Comparison of ENCODE assay signal across 14 cellular contexts in the genomic region with DNA sequence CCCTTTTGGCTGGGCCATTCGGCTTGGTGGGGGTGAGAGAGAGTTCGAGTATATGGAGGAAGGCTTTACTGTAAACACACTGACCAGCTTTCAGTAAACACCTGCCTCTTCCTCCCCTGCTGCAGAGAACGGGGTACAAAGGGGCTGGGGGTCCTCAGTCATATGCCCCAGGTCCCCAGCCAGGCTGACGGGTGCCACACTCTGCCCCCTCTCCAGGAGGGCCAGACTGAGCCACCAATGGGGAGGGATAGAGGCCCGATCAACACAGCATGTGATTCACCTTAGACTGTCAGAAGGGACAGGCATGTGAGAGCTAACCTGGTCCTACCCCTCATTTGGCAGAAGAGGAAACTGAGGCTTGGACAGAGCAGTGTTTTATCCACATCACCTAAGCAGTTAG. TPM values are rescaled to one million over a fixed set of nuclear protein-coding genes. Genes with fewer than 3 reads are reported as not detected.
DNase-seq lines count a peak whose midpoint lies in the region; ATAC-seq, FAIRE-seq and TF ChIP-seq lines count a peak whose summit lies in the region.
"Had no signal": no experiment of that assay in that cellular context is flagged by ENCODE, and none has a peak within 500 bp of the region (broad histone marks: within the 10 kb centered on the region; RNA-seq: fewer than 3 reads in every experiment).

No MANE protein-coding gene starts in this region.

- H3K9me3 ChIP-seq in A549: no peaks in the 10 kb centered on the region
- H3K9me3 ChIP-seq in DND-41 (ENCODE audit: insufficient read depth, low read length, severe bottlenecking): no peaks in the 10 kb centered on the region
- H3K9me3 ChIP-seq in lower lobe of right lung: no peaks in the 10 kb centered on the region

- no peaks in the 10 kb centered on the region for H3K36me3 Mint-ChIP-seq in brain
- peaks cover 0 to 36% (median 0%) of the 10 kb centered on the region in 3 donors for H3K36me3 Mint-ChIP-seq in naive thymus-derived CD8-positive, alpha-beta T cell

- H3K4me1 ChIP-seq in A549 (peaks cover 74% of the 10 kb centered on the region), DND-41 (ENCODE audit: insufficient read depth, low read length) (peaks cover 45% of the 10 kb centered on the region), lower lobe of right lung (peaks cover 52% of the 10 kb centered on the region)

- H3K27me3 ChIP-seq in DND-41 (ENCODE audit: insufficient read depth, low read length, poor library complexity) (no peaks in the 10 kb centered on the region), lower lobe of right lung (ENCODE audit: low read depth) (no peaks in the 10 kb centered on the region)

- no peak overlapping the region for H2AFZ ChIP-seq in DND-41 (ENCODE audit: low read depth, low read length)

- CTCF ChIA-PET in A549 (lab: Yijun Ruan, JAX): interaction anchor here (1.3 to 34.9 kb wide), 5 partner anchors 7 to 195 kb away, joined by 4 to 705 read pairs (median 13); a partner anchor contains a TSS

- H3K4me3 ChIP-seq in A549: no peak overlapping the region
- no peak overlapping the region for H3K4me3 ChIP-seq in DND-41 (ENCODE audit: low read depth in 1 of 2, low read length in 2 of 2)
- H3K4me3 ChIP-seq in lower lobe of right lung: no peak overlapping the region

- H3K27ac Mint-ChIP-seq in brain: peak overlapping the region; percentile 83 to 97 (median 95)
- peak overlapping the region; percentile 48 to 90 (median 68) for H3K27ac Mint-ChIP-seq in naive thymus-derived CD8-positive, alpha-beta T cell

- peak overlapping the region in 1 of 2 experiments; percentile 79; a peak in 4 of 6 replicates for H3K27ac ChIP-seq in A549
- H3K27ac ChIP-seq in DND-41 (ENCODE audit: low read length): 0 out of 2 replicates have a peak overlapping the region, but pooled peaks have one; percentile 12
- no peak overlapping the region for H3K27ac ChIP-seq in lower lobe of right lung

- ATAC-seq in A549 (no peak), DND-41 (ENCODE audit: insufficient read depth, low read depth) (no peak), lower lobe of right lung (no peak), HG03457 (IDR thresholded peaks at IDR 0.05; ENCODE audit: unreplicated experiment) (no peak)
- no peak for ATAC-seq in naive thymus-derived CD8-positive, alpha-beta T cell
- ATAC-seq: left colon had no signal

- H3K4me1 Mint-ChIP-seq in brain: peaks cover 77% of the 10 kb centered on the region
- peaks cover 21 to 64% (median 56%) of the 10 kb centered on the region in 4 donors for H3K4me1 Mint-ChIP-seq in naive thymus-derived CD8-positive, alpha-beta T cell

- no peak for FAIRE-seq in A549 (lab: Jason Lieb, UNC)

- POLR2A ChIA-PET in A549 (lab: Yijun Ruan, JAX): no interaction called here
- POLR2A ChIA-PET in naive thymus-derived CD8-positive, alpha-beta T cell (lab: Charles Lee): interaction anchor here (9.3 to 11.4 kb wide), 2 partner anchors 12 to 13 kb away, joined by 113 to 161 read pairs; a partner anchor contains a TSS

- TF ChIP-seq CTCF in A549 (IDR thresholded peaks at IDR 0.05) (no peak), DND-41 (IDR thresholded peaks at IDR 0.05; ENCODE audit: borderline replicate concordance, extremely low read depth, low read length, poor library complexity, severe bottlenecking) (no peak), brain (conservative IDR thresholded peaks at IDR 0.05) (no peak), lower lobe of right lung (IDR thresholded peaks at IDR 0.05) (no peak)

- TF ChIP-seq EP300 in A549 (IDR thresholded peaks at IDR 0.05): no peak

- H3K79me2 ChIP-seq in DND-41 (ENCODE audit: insufficient read depth, low read length): peaks cover 92% of the 10 kb centered on the region

- peaks cover 73% of the 10 kb centered on the region for H3K36me3 ChIP-seq in DND-41 (ENCODE audit: insufficient read depth, low read length)
- peaks cover 4% of the 10 kb centered on the region for H3K36me3 ChIP-seq in lower lobe of right lung

- intact Hi-C loops in lower lobe of right lung (cut with DNase I): no loop called here

- no peak for TF ChIP-seq RAD21 in A549 (conservative IDR thresholded peaks at IDR 0.05 in 1 of 2, IDR thresholded peaks at IDR 0.05 in 1 of 2)

- 73% methylated on average over 5 of the region's 5 CpGs for WGBS in A549 (ENCODE audit: missing lambda C conversion rate)

- no peak overlapping the region for H3K9ac ChIP-seq in DND-41 (ENCODE audit: low read depth, low read length)

- H3K4me2 ChIP-seq in A549: peak overlapping the region; percentile 66; the same call in 1 of the 3 replicates
- no peak overlapping the region for H3K4me2 ChIP-seq in DND-41 (ENCODE audit: insufficient read depth, low read length)

- no peaks in the 10 kb centered on the region for H3K27me3 Mint-ChIP-seq in brain
- no peaks in the 10 kb centered on the region for H3K27me3 Mint-ChIP-seq in naive thymus-derived CD8-positive, alpha-beta T cell

- TF ChIP-seq POLR2A in A549 (IDR thresholded peaks at IDR 0.05; ENCODE audit: low read length): no peak

- H3K4me3 Mint-ChIP-seq in brain: no peak overlapping the region
- H3K4me3 Mint-ChIP-seq in naive thymus-derived CD8-positive, alpha-beta T cell: peak overlapping the region in 3 of 10 donors; percentile 37 to 69 (median 38)

- H4K20me1 ChIP-seq in DND-41 (ENCODE audit: insufficient read depth, low read length): peaks cover 84% of the 10 kb centered on the region

- H3K9me3 Mint-ChIP-seq in brain: no peaks in the 10 kb centered on the region
- H3K9me3 Mint-ChIP-seq in naive thymus-derived CD8-positive, alpha-beta T cell: no peaks in the 10 kb centered on the region

- no peak for DNase-seq in A549 (ENCODE audit: low read depth in 1 of 2, low spot score in 1 of 2)
- DNase-seq in DND-41: no peak
- DNase-seq in naive thymus-derived CD8-positive, alpha-beta T cell: no peak
- DNase-seq in lower lobe of right lung: no peak
- no peak for DNase-seq in HK-2 (ENCODE audit: unreplicated experiment)
- DNase-seq in stimulated activated CD4-positive, alpha-beta T cell treated with anti-CD3 and anti-CD28 coated beads, Interleukin-15, amount 100 ng/mL, for 24 hours: no peak
- DNase-seq: activated CD4-positive, alpha-beta T cell treated with anti-CD3 and anti-CD28 coated beads for 4 hours; foreskin melanocyte; GDM1; left colon; NCI-H187 treated with DMSO at 0.1 percent for 48 hours; stimulated activated naive CD4-positive, alpha-beta T cell had no signal

TF ChIP-seq in A549, 52 proteins besides CTCF, POLR2A, EP300 and RAD21:
- TF ChIP-seq NR3C1 (IDR thresholded peaks at IDR 0.05) (no peak), MAFK (IDR thresholded peaks at IDR 0.05; ENCODE audit: partially characterized antibody) (no peak), HOXB5 (CRISPR knock-in tag; IDR thresholded peaks at IDR 0.05) (no peak), FOSB (CRISPR knock-in tag; IDR thresholded peaks at IDR 0.05) (no peak), POLR2AphosphoS2 (conservative IDR thresholded peaks at IDR 0.05; ENCODE audit: low read length) (no peak), SREBF2 (IDR thresholded peaks at IDR 0.05) (no peak), CEBPB (IDR thresholded peaks at IDR 0.05) (no peak), FOXS1 (CRISPR knock-in tag; IDR thresholded peaks at IDR 0.05) (no peak)

RNA-seq across cellular contexts. Expression of a gene that starts 13.0 kb away (rescaled TPM):
- polyA plus RNA-seq in A549 (2011; rRNA removed) (50.2 and 51.5 TPM in 2 replicates), A549 (2017; fragmentation: RNase III; extraction: RNeasy Plus Mini Kit Qiagen cat#74134 plus additional on column Dnase treatment) (34.2 to 41.5 TPM (median 40.8 TPM) in 3 replicates), brain (ENCODE audit: insufficient read depth, low read depth, low replicate concordance) (95.8 TPM)
- polyA plus RNA-seq in A549 (2012; cell fraction: cytosol; rRNA removed): 42.4 and 49.5 TPM in 2 replicates
- 39.5 and 41.7 TPM in 2 replicates for polyA plus RNA-seq in A549 (2012; cell fraction: nucleus; rRNA removed)
- polyA minus RNA-seq in A549 (2011; rRNA and poly(A)+ RNA removed): 48.8 and 51.2 TPM in 2 replicates
- total RNA-seq in naive thymus-derived CD8-positive, alpha-beta T cell: 100 to 1,000 TPM; 158 to 164 TPM
- 100 to 1,000 TPM; 277 to 351 (median 324) TPM for polyA plus RNA-seq in naive thymus-derived CD8-positive, alpha-beta T cell
- total RNA-seq in lower lobe of right lung: 35.7 TPM

RNA-seq across cellular contexts. Expression of a gene that starts 14.7 kb away (rescaled TPM):
- 42.9 and 43.4 TPM in 2 replicates for polyA plus RNA-seq in A549 (2011; rRNA removed)
- 46.5 and 51.1 TPM in 2 replicates for polyA plus RNA-seq in A549 (2012; cell fraction: cytosol; rRNA removed)
- polyA plus RNA-seq in A549 (2012; cell fraction: nucleus; rRNA removed): 195 and 238 TPM in 2 replicates
- 63.7 to 74.3 TPM (median 71.4 TPM) in 3 replicates for polyA plus RNA-seq in A549 (2017; fragmentation: RNase III; extraction: RNeasy Plus Mini Kit Qiagen cat#74134 plus additional on column Dnase treatment)
- 48.7 and 56.5 TPM in 2 replicates for polyA minus RNA-seq in A549 (2011; rRNA and poly(A)+ RNA removed)
- polyA plus RNA-seq in brain (ENCODE audit: insufficient read depth, low read depth, low replicate concordance): 24.8 TPM
- 10 to 100 TPM; 66.5 to 71.5 TPM for total RNA-seq in naive thymus-derived CD8-positive, alpha-beta T cell
- polyA plus RNA-seq in naive thymus-derived CD8-positive, alpha-beta T cell: 10 to 100 TPM in 2 of 3 donors, 1 to 10 TPM in 1; 9.8 to 28.3 (median 20.2) TPM
- 48.6 TPM for total RNA-seq in lower lobe of right lung

RNA-seq across cellular contexts. Expression of a gene that starts 24.4 kb away (rescaled TPM):
- polyA plus RNA-seq in A549 (2011; rRNA removed) (15.8 and 18.7 TPM in 2 replicates), A549 (2017; fragmentation: RNase III; extraction: RNeasy Plus Mini Kit Qiagen cat#74134 plus additional on column Dnase treatment) (1.1 to 2.8 TPM (median 2.4 TPM) in 3 replicates), brain (ENCODE audit: insufficient read depth, low read depth, low replicate concordance) (2.8 TPM)
- polyA plus RNA-seq in A549 (2012; cell fraction: cytosol; rRNA removed): 1.4 and 2.0 TPM in 2 replicates
- 2.5 and 2.9 TPM in 2 replicates for polyA plus RNA-seq in A549 (2012; cell fraction: nucleus; rRNA removed)
- 11.6 and 11.7 TPM in 2 replicates for polyA minus RNA-seq in A549 (2011; rRNA and poly(A)+ RNA removed)
- total RNA-seq in naive thymus-derived CD8-positive, alpha-beta T cell: 10 to 100 TPM; 34.0 to 35.9 TPM
- polyA plus RNA-seq in naive thymus-derived CD8-positive, alpha-beta T cell: 100 to 1,000 TPM in 1 of 3 donors, 10 to 100 TPM in 2; 55.3 to 108 (median 76.0) TPM
- total RNA-seq in lower lobe of right lung: 7.4 TPM

RNA-seq across cellular contexts. Expression of a gene that starts 48.7 kb away (rescaled TPM):
- not detected in 2 replicates for polyA plus RNA-seq in A549 (2011; rRNA removed)
- polyA plus RNA-seq in A549 (2012; cell fraction: cytosol; rRNA removed): not detected in 2 replicates
- not detected in 2 replicates for polyA plus RNA-seq in A549 (2012; cell fraction: nucleus; rRNA removed)
- polyA plus RNA-seq in A549 (2017; fragmentation: RNase III; extraction: RNeasy Plus Mini Kit Qiagen cat#74134 plus additional on column Dnase treatment): not detected in 3 replicates
- polyA minus RNA-seq in A549 (2011; rRNA and poly(A)+ RNA removed): not detected in 2 replicates
- polyA plus RNA-seq in brain (ENCODE audit: insufficient read depth, low read depth, low replicate concordance): 0.54 TPM
- under 1 TPM in 1 of 2 experiments, not detected in 1; 0.36 TPM for total RNA-seq in naive thymus-derived CD8-positive, alpha-beta T cell
- not detected for polyA plus RNA-seq in naive thymus-derived CD8-positive, alpha-beta T cell
- 66.2 TPM for total RNA-seq in lower lobe of right lung
